ENCODE assay signal across 8 cellular contexts in the genomic region with DNA sequence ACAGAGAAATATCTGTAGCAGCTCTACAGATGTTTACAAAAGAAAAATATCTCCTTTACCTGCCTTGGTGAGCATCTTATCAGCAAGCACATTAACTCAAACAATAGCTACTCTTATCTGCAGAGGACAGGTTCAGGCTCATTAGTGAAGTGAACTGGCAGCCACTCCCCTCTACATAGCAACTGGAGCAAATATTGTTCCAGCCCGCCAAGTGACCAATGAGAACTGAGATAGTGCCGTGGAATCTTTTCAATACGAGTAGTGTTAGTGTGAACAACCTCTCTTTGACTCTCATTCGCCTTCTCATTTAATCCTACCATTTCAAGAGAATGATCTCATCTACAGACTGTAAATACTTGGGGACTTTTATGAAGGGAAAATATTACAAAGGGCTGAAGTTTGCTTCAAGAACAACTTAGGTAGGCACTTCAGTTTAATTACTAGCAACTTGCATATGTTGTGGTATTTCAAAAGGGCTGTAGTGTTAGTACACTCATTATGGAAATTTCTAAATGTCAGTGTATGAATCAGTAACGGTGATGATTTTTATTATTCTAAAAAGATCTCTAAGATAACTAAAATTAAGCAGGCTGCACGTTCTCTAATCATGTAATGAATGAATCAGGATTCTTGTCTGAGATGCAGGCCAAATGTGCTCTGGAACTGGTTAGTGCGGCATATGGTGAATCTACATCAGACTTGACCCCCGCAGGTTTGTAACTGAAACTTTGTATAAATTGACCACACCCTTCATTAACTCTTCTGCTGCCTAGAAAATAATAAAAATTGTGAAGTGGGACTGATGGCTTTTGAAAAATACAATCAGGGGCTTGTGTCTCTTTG.
DNase-seq lines count a peak whose midpoint lies in the region; ATAC-seq lines count a peak whose summit lies in the region.

No MANE protein-coding gene starts in this region.

- H3K27me3 ChIP-seq in MG63 = no peaks in the 10 kb centered on the region

- no peak overlapping the region for H3K4me3 ChIP-seq in MG63

- no peak for ATAC-seq in GM21360 (IDR thresholded peaks at IDR 0.05; ENCODE audit: unreplicated experiment)

- in situ Hi-C loops in Caki2 (cut with HindIII; ENCODE audit: low pct_unique_long_range_greater_than_20kb, low sequenced_read_pairs) = no loop called here

- H3K9me3 ChIP-seq in MG63 = no peaks in the 10 kb centered on the region

- DNase-seq in Caki2 (ENCODE audit: low read depth) = peak; percentile 80
- peak; percentile 39 for DNase-seq in MG63
- DNase-seq in astrocyte of the hippocampus (ENCODE audit: low read depth, low spot score) = peak; percentile 72
- DNase-seq in mucosa of gallbladder (ENCODE audit: low spot score) = peak; percentile 37
- DNase-seq in nucleus accumbens (lab: John Stamatoyannopoulos, UW) = no peak
- DNase-seq in activated effector memory CD4-positive, alpha-beta T cell treated with Interleukin-2 at 50 U/mL for 16 hours = no peak
- DNase-seq in foreskin melanocyte = no peak

- H3K36me3 ChIP-seq in MG63 = no peaks in the 10 kb centered on the region

Comparison
In these comparisons a context has a peak if more than half of its experiments do, and no peak if none do; other contexts are left out.
1. DNase-seq: peak in Caki2 (single experiment), MG63 (single experiment), astrocyte of the hippocampus (single experiment) and mucosa of gallbladder (single experiment); none in nucleus accumbens (0 of 56), activated effector memory CD4-positive, alpha-beta T cell treated with Interleukin-2 at 50 U/mL for 16 hours (single experiment) and foreskin melanocyte (single experiment).